Comparison of ENCODE assay signal across 8 cellular contexts in the genomic region with DNA sequence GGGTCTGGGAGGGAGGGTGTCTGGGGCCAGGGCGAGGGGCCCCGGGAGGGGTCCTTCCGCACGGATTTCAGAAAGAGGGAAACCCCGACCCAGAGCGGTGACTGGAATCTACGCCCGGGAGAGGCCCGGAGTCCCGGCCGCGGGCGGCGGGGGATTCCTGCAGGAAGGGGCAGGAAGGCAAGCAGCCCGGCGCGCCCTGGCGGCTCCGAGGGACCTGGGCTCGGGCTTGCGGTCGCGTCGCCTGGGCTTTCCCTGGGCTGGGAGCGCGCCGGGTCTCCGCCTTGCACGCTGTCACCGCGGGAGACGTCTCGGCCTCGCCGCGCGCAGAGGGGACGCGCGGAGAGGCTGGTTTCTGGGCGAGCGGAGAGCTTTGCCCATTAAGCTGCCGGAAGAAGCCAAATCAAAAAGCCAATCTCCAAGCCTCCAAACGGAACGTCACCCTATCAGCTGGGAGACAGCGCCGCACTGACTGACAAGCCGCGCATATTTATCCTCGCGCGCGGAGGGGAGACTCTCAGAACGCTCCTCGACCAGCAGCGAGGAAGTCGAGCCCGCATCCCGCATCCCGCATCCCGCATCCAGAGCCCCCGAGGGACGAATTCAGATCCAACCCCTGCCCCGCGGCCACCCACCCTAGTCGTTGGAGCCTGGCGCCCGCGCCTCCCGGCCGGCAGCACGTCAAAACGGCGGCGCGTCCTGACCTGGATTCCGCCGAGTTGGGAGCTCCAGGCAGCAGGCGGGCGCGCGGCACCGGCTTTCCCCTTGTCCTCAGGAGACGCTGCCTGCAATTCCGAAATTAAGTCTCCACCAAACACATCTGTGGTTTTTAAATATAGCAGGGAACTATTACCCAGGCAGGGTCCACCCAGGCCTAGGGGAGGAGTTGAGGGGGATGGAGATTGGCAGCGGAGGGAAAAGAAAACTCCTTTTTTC. TPM values are rescaled to one million over a fixed set of nuclear protein-coding genes. Genes with fewer than 3 reads are reported as not detected.
DNase-seq lines count a peak whose midpoint lies in the region; ATAC-seq and TF ChIP-seq lines count a peak whose summit lies in the region.

A gene with protein sequence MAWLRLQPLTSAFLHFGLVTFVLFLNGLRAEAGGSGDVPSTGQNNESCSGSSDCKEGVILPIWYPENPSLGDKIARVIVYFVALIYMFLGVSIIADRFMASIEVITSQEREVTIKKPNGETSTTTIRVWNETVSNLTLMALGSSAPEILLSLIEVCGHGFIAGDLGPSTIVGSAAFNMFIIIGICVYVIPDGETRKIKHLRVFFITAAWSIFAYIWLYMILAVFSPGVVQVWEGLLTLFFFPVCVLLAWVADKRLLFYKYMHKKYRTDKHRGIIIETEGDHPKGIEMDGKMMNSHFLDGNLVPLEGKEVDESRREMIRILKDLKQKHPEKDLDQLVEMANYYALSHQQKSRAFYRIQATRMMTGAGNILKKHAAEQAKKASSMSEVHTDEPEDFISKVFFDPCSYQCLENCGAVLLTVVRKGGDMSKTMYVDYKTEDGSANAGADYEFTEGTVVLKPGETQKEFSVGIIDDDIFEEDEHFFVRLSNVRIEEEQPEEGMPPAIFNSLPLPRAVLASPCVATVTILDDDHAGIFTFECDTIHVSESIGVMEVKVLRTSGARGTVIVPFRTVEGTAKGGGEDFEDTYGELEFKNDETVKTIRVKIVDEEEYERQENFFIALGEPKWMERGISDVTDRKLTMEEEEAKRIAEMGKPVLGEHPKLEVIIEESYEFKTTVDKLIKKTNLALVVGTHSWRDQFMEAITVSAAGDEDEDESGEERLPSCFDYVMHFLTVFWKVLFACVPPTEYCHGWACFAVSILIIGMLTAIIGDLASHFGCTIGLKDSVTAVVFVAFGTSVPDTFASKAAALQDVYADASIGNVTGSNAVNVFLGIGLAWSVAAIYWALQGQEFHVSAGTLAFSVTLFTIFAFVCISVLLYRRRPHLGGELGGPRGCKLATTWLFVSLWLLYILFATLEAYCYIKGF (minus strand): TSS at position 344 of the 933 bp plus-strand sequence. CDS start 20,529 bp downstream, outside the sequence.

- peak within 1 kb of the TSS; percentile 59 for H3K4me3 ChIP-seq in iPS-18c (ENCODE audit: insufficient read depth, low read depth, low read length)
- peak within 1 kb of the TSS; percentile 61 to 84 (median 74) for H3K4me3 ChIP-seq in gastrocnemius medialis

- H3K4me3 Mint-ChIP-seq in MCF 10A (ENCODE audit: unreplicated experiment) = peak within 1 kb of the TSS; percentile 60

- H3K36me3 Mint-ChIP-seq in MCF 10A (ENCODE audit: insufficient read depth, unreplicated experiment) = no peaks in the 10 kb centered on the region

- ATAC-seq in HG02610 (IDR thresholded peaks at IDR 0.05; ENCODE audit: unreplicated experiment) (peak; percentile 41), gastrocnemius medialis (peak; percentile 79 to 83), sciatic nerve (no peak)

- CTCF ChIA-PET in MCF 10A (lab: Yijun Ruan, JAX) = interaction anchor here (0.7 kb wide), 1 partner anchor 48 kb away, joined by 3 read pairs; no protein-coding TSS in a partner anchor

- intact Hi-C loops in MCF 10A (cut with micrococcal nuclease) = no loop called here
- intact Hi-C loops in gastrocnemius medialis (cut with DNase I; ENCODE audit: low total_unique reads) = loop anchor here (1.0 to 10.0 kb wide), 5 partner anchors 40 to 554 kb away; a partner anchor contains a TSS
- intact Hi-C loops in sciatic nerve (cut with DNase I) = no loop called here

- in situ Hi-C loops in gastrocnemius medialis (cut with MboI; ENCODE audit: low sequenced_read_pairs in 4 of 4) = no loop called here

- no peak within 1 kb of the TSS for H3K27ac Mint-ChIP-seq in MCF 10A (ENCODE audit: low read depth, unreplicated experiment)

- POLR2A ChIA-PET in MCF 10A (lab: Yijun Ruan, JAX) = interaction anchor here (0.9 kb wide), 1 partner anchor 34 kb away, joined by 3 read pairs; no protein-coding TSS in a partner anchor

- H3K27ac ChIP-seq in gastrocnemius medialis = peak within 1 kb of the TSS; percentile 92 to 95 (median 94)

- H3K9me3 Mint-ChIP-seq in MCF 10A (ENCODE audit: unreplicated experiment) = no peaks in the 10 kb centered on the region

- H3K36me3 ChIP-seq in gastrocnemius medialis = no peaks in the 10 kb centered on the region

- no TSS peak for BruUV-seq in MCF 10A (replicated peaks; lab: Mats Ljungman, UMichigan)

- TF ChIP-seq CTCF in MCF 10A (IDR thresholded peaks at IDR 0.05; ENCODE audit: unreplicated experiment) (no peak), gastrocnemius medialis (IDR thresholded peaks at IDR 0.05 in 4 of 5, conservative IDR thresholded peaks at IDR 0.05 in 1 of 5) (no peak)

- peak; percentile 87 to 95 for TF ChIP-seq POLR2A in gastrocnemius medialis (IDR thresholded peaks at IDR 0.05)

- peak; percentile 49 for DNase-seq in EL
- peak; percentile 81 for DNase-seq in NCI-H748 (lab: John Stamatoyannopoulos, UW; ENCODE audit: unreplicated experiment)
- no peak for DNase-seq in MCF 10A (ENCODE audit: unreplicated experiment)
- DNase-seq in gastrocnemius medialis = peak; percentile 81 to 83
- no peak for DNase-seq in sciatic nerve (ENCODE audit: low spot score)
- no peak for DNase-seq in SIG-M5 (lab: John Stamatoyannopoulos, UW)

- peaks cover 72% of the 10 kb centered on the region for H3K27me3 Mint-ChIP-seq in MCF 10A (ENCODE audit: insufficient read depth, unreplicated experiment)

- H3K9me3 ChIP-seq in iPS-18c (ENCODE audit: control insufficient read depth, insufficient read depth, low read length) (peaks cover 2% of the 10 kb centered on the region), gastrocnemius medialis (no peaks in the 10 kb centered on the region)

- H3K27me3 ChIP-seq in gastrocnemius medialis = no peaks in the 10 kb centered on the region

- H3K4me1 Mint-ChIP-seq in MCF 10A (ENCODE audit: insufficient read depth, unreplicated experiment) = peaks cover 5% of the 10 kb centered on the region

- H3K4me1 ChIP-seq in gastrocnemius medialis = peaks cover 28 to 42% of the 10 kb centered on the region in 2 donors

RNA-seq across cellular contexts. Expression of the gene that starts here (rescaled TPM):
- total RNA-seq in MCF 10A (2022) (not detected in 2 replicates), gastrocnemius medialis (10 to 100 TPM in 3 of 4 donors, 1 to 10 TPM in 1; 8.5 to 14.1 (median 12.6) TPM), sciatic nerve (0.53 TPM)

Comparison
In these comparisons a context has a peak if more than half of its experiments do, and no peak if none do; other contexts are left out.
1. DNase-seq: peak in EL (single experiment), NCI-H748 (single experiment) and gastrocnemius medialis (2 of 2); none in MCF 10A (single experiment), sciatic nerve (single experiment) and SIG-M5 (single experiment).